ENCODE assay signal across 16 cellular contexts in the genomic region with DNA sequence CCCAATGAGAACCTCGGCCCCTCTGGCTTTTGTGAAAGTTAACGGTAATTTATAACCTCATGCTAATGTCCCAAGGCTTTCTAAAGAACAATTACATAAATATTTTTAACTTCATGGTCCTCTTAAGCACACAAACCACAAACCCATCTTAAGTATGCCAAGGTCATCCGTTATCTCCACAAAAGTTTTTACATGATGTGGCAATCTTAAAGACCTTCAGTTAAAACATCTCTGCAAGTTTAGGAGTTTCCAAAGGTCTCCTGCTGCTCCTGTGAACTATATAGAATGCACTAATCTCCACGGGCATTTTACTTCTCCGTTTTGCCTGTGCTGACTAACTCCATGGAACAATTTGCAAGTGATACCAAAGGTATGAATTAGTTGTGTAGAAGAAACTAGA.
"Had no signal": no experiment of that assay in that cellular context is flagged by ENCODE, and none has a peak within 500 bp of the region (broad histone marks: within the 10 kb centered on the region; RNA-seq: fewer than 3 reads in every experiment).

No MANE protein-coding gene starts in this region.

- DNase-seq: activated CD4-positive, alpha-beta T cell treated with anti-CD3 and anti-CD28 coated beads, Interleukin-2, amount 50 U/mL, for 4 hours; activated CD4-positive, CD25-positive, alpha-beta regulatory T cell; activated gamma-delta T cell; activated T-cell treated with anti-CD3 and anti-CD28 coated beads, Interleukin-2, amount 50 U/mL, for 48 hours; aorta; caudate nucleus; cortex of kidney; effector CD8-positive, alpha-beta T cell; hippocampal formation; midbrain; retina; stimulated activated CD4-positive, alpha-beta T cell treated with anti-CD3 and anti-CD28 coated beads, Interleukin-4, amount 100 ng/mL, for 4 hours; stomach; T-helper 2 cell; uterus had no signal

- H3K36me3 ChIP-seq: stomach, uterus had no signal

- H3K4me1 ChIP-seq: uterus had no signal

- H3K9me3 ChIP-seq: stomach, uterus had no signal

- H3K27ac ChIP-seq: skin epidermis, stomach, uterus had no signal

- H3K4me3 ChIP-seq: skin epidermis, stomach, uterus had no signal

- H3K27me3 ChIP-seq: stomach, uterus had no signal
